ENCODE assay signal across 21 cellular contexts in genomic region chr6:167428664-167429063, GRCh38.
A peak's percentile ranks its signal among the peaks of the same experiment; 100 is the strongest.
DNase-seq lines count a peak whose midpoint lies in the region; ATAC-seq and TF ChIP-seq lines count a peak whose summit lies in the region.
"Had no signal": no experiment of that assay in that cellular context is flagged by ENCODE, and none has a peak within 500 bp of the region (broad histone marks: within the 10 kb centered on the region; RNA-seq: fewer than 3 reads in every experiment).

No MANE protein-coding gene starts in this region.

- H4K20me1 ChIP-seq in SK-N-SH (ENCODE audit: insufficient read depth): no peaks in the 10 kb centered on the region

- TF ChIP-seq EP300 in SK-N-SH (IDR thresholded peaks at IDR 0.05; ENCODE audit: borderline replicate concordance in 1 of 2, low read depth in 1 of 2, low read length in 1 of 2): no peak

- no peaks in the 10 kb centered on the region for H3K9me2 ChIP-seq in SK-N-SH

- no peaks in the 10 kb centered on the region for H3K27me3 ChIP-seq in SK-N-SH (ENCODE audit: insufficient read depth)
- H3K27me3 ChIP-seq in lower lobe of right lung (ENCODE audit: low read depth): no peaks in the 10 kb centered on the region
- H3K27me3 ChIP-seq: BE2C had no signal

- no peaks in the 10 kb centered on the region for H3K79me2 ChIP-seq in SK-N-SH (ENCODE audit: insufficient read depth)

- CTCF ChIA-PET in SK-N-SH (lab: Yijun Ruan, JAX): no interaction called here

- H3K4me2 ChIP-seq in SK-N-SH: no peak overlapping the region

- peaks cover 18% of the 10 kb centered on the region for H3K27me3 Mint-ChIP-seq in activated naive CD8-positive, alpha-beta T cell treated with anti-CD3 and anti-CD28 coated beads, Interleukin-2, amount 50 U/mL, for 24 hours
- H3K27me3 Mint-ChIP-seq in activated naive CD8-positive, alpha-beta T cell treated with anti-CD3 and anti-CD28 coated beads for 36 hours: peaks cover 35% of the 10 kb centered on the region
- H3K27me3 Mint-ChIP-seq: CD4-positive, CD25-positive, alpha-beta regulatory T cell had no signal

- intact Hi-C loops in sciatic nerve (cut with DNase I): no loop called here
- intact Hi-C loops in lower lobe of right lung (cut with DNase I): no loop called here

- no peak overlapping the region for H3K27ac Mint-ChIP-seq in activated naive CD8-positive, alpha-beta T cell treated with anti-CD3 and anti-CD28 coated beads, Interleukin-2, amount 50 U/mL, for 24 hours
- H3K27ac Mint-ChIP-seq in activated naive CD8-positive, alpha-beta T cell treated with anti-CD3 and anti-CD28 coated beads for 36 hours: no peak overlapping the region
- H3K27ac Mint-ChIP-seq: CD4-positive, CD25-positive, alpha-beta regulatory T cell; CD8-positive, alpha-beta memory T cell had no signal

- H3K9ac ChIP-seq in SK-N-SH: no peak overlapping the region
- H3K9ac ChIP-seq: GM23248 had no signal

- no peak for DNase-seq in activated naive CD8-positive, alpha-beta T cell treated with anti-CD3 and anti-CD28 coated beads, Interleukin-2, amount 50 U/mL, for 24 hours
- DNase-seq in activated naive CD8-positive, alpha-beta T cell treated with anti-CD3 and anti-CD28 coated beads for 36 hours: no peak
- DNase-seq in SW480 (ENCODE audit: low spot score): peak; percentile 4
- peak; percentile 50 for DNase-seq in inferior parietal cortex (ENCODE audit: extremely low spot score)
- DNase-seq in sciatic nerve (ENCODE audit: low spot score): peak; percentile 17
- no peak for DNase-seq in SK-N-SH
- no peak for DNase-seq in activated CD8-positive, alpha-beta memory T cell treated with anti-CD3 and anti-CD28 coated beads for 24 hours
- DNase-seq in lower lobe of right lung: no peak
- DNase-seq: BE2C; C1 segment of cervical spinal cord; CD4-positive, CD25-positive, alpha-beta regulatory T cell; CD8-positive, alpha-beta memory T cell; COR-L47; DMS 273 treated with DMSO at 0.1 percent for 48 hours; DMS53; DND-41; EL; GM23248; IMR-90 had no signal

- 51% methylated on average over 4 of the region's 4 CpGs for WGBS in SK-N-SH (ENCODE audit: low lambda C conversion rate)

- no peak overlapping the region for H2AFZ ChIP-seq in SK-N-SH (ENCODE audit: low read depth)
- H2AFZ ChIP-seq: GM23248 had no signal

- H3K4me1 ChIP-seq in SK-N-SH (ENCODE audit: control insufficient read depth in 1 of 2, insufficient read depth in 2 of 2, low read depth in 1 of 2, low read length in 1 of 2) (no peaks in the 10 kb centered on the region), lower lobe of right lung (no peaks in the 10 kb centered on the region)
- H3K4me1 ChIP-seq: BE2C had no signal

- no peaks in the 10 kb centered on the region for H3K9me3 ChIP-seq in SK-N-SH
- no peaks in the 10 kb centered on the region for H3K9me3 ChIP-seq in lower lobe of right lung
- H3K9me3 ChIP-seq: BE2C, HAP-1 had no signal

- no peaks in the 10 kb centered on the region for H3K9me3 Mint-ChIP-seq in activated naive CD8-positive, alpha-beta T cell treated with anti-CD3 and anti-CD28 coated beads, Interleukin-2, amount 50 U/mL, for 24 hours
- H3K9me3 Mint-ChIP-seq in activated naive CD8-positive, alpha-beta T cell treated with anti-CD3 and anti-CD28 coated beads for 36 hours: no peaks in the 10 kb centered on the region

- H3K27ac ChIP-seq in SK-N-SH (ENCODE audit: low read depth in 2 of 2, low read length in 1 of 2): no peak overlapping the region
- no peak overlapping the region for H3K27ac ChIP-seq in lower lobe of right lung
- H3K27ac ChIP-seq: GM23248 had no signal

- no peak for TF ChIP-seq RAD21 in SK-N-SH (IDR thresholded peaks at IDR 0.05; ENCODE audit: low read length)

- H3K4me3 ChIP-seq in SK-N-SH (ENCODE audit: low read depth in 2 of 2, low read length in 1 of 2) (no peak overlapping the region), lower lobe of right lung (no peak overlapping the region)
- H3K4me3 ChIP-seq: GM12878, GM23248, HAP-1 had no signal

- H3K4me1 Mint-ChIP-seq in activated naive CD8-positive, alpha-beta T cell treated with anti-CD3 and anti-CD28 coated beads, Interleukin-2, amount 50 U/mL, for 24 hours: no peaks in the 10 kb centered on the region
- no peaks in the 10 kb centered on the region for H3K4me1 Mint-ChIP-seq in activated naive CD8-positive, alpha-beta T cell treated with anti-CD3 and anti-CD28 coated beads for 36 hours
- H3K4me1 Mint-ChIP-seq: CD4-positive, CD25-positive, alpha-beta regulatory T cell; CD8-positive, alpha-beta memory T cell had no signal

- no peak for TF ChIP-seq CTCF in SK-N-SH (IDR thresholded peaks at IDR 0.05)
- TF ChIP-seq CTCF in lower lobe of right lung (IDR thresholded peaks at IDR 0.05): no peak

- POLR2A ChIA-PET in SK-N-SH (lab: Yijun Ruan, JAX): no interaction called here

- no peak overlapping the region for H3K4me3 Mint-ChIP-seq in activated naive CD8-positive, alpha-beta T cell treated with anti-CD3 and anti-CD28 coated beads, Interleukin-2, amount 50 U/mL, for 24 hours
- H3K4me3 Mint-ChIP-seq in activated naive CD8-positive, alpha-beta T cell treated with anti-CD3 and anti-CD28 coated beads for 36 hours: no peak overlapping the region
- H3K4me3 Mint-ChIP-seq: CD4-positive, CD25-positive, alpha-beta regulatory T cell; CD8-positive, alpha-beta memory T cell had no signal

- H3F3A ChIP-seq in SK-N-SH (replicated peaks; ENCODE audit: insufficient read depth): no peaks in the 10 kb centered on the region

- no peaks in the 10 kb centered on the region for H3K36me3 Mint-ChIP-seq in activated naive CD8-positive, alpha-beta T cell treated with anti-CD3 and anti-CD28 coated beads, Interleukin-2, amount 50 U/mL, for 24 hours (ENCODE audit: low read depth)
- no peaks in the 10 kb centered on the region for H3K36me3 Mint-ChIP-seq in activated naive CD8-positive, alpha-beta T cell treated with anti-CD3 and anti-CD28 coated beads for 36 hours
- H3K36me3 Mint-ChIP-seq: CD4-positive, CD25-positive, alpha-beta regulatory T cell had no signal

- H3K36me3 ChIP-seq in SK-N-SH (replicated peaks in 1 of 2; ENCODE audit: control insufficient read depth in 1 of 2, insufficient read depth in 2 of 2, low read length in 1 of 2): no peaks in the 10 kb centered on the region
- no peaks in the 10 kb centered on the region for H3K36me3 ChIP-seq in lower lobe of right lung
- H3K36me3 ChIP-seq: BE2C, HAP-1 had no signal

- ATAC-seq in activated naive CD8-positive, alpha-beta T cell treated with anti-CD3 and anti-CD28 coated beads, Interleukin-2, amount 50 U/mL, for 24 hours: peak; percentile 51
- ATAC-seq in sciatic nerve: no peak
- no peak for ATAC-seq in lower lobe of right lung
- ATAC-seq: GM12878 had no signal

TF ChIP-seq in SK-N-SH, 30 proteins besides CTCF, POLR2A, EP300 and RAD21 (continues in another document):
- TF ChIP-seq MXI1 (IDR thresholded peaks at IDR 0.05; ENCODE audit: low read depth, low read length) (no peak), MAX (IDR thresholded peaks at IDR 0.05; ENCODE audit: low read depth) (no peak), GABPA (IDR thresholded peaks at IDR 0.05; ENCODE audit: low read depth) (no peak), IRF3 (IDR thresholded peaks at IDR 0.05; ENCODE audit: low read depth, low read length) (no peak), PBX3 (IDR thresholded peaks at IDR 0.05) (no peak), TAF1 (IDR thresholded peaks at IDR 0.05; ENCODE audit: borderline replicate concordance, low read depth, low read length) (no peak), TEAD4 (IDR thresholded peaks at IDR 0.05; ENCODE audit: borderline replicate concordance, insufficient read depth) (no peak), EZH2phosphoT487 (IDR thresholded peaks at IDR 0.05; ENCODE audit: borderline replicate concordance, low read depth) (no peak), YY1 (IDR thresholded peaks at IDR 0.05; ENCODE audit: low read depth) (no peak), RCOR1 (IDR thresholded peaks at IDR 0.05; ENCODE audit: low read length) (no peak), TCF12 (IDR thresholded peaks at IDR 0.05) (no peak), RXRA (IDR thresholded peaks at IDR 0.05; ENCODE audit: borderline replicate concordance, low read depth) (no peak), ELF1 (IDR thresholded peaks at IDR 0.05) (no peak), NFIC (IDR thresholded peaks at IDR 0.05; ENCODE audit: borderline replicate concordance) (no peak), FOXM1 (IDR thresholded peaks at IDR 0.05; ENCODE audit: low read depth) (no peak), CHD2 (IDR thresholded peaks at IDR 0.05; ENCODE audit: low read length, partially characterized antibody) (no peak), SMC3 (IDR thresholded peaks at IDR 0.05; ENCODE audit: low read depth, low read length) (no peak), SIN3A (IDR thresholded peaks at IDR 0.05; ENCODE audit: borderline replicate concordance, low read depth, low read length) (no peak)

Comparison
In these comparisons a context has a peak if more than half of its experiments do, and no peak if none do; other contexts are left out.
1. DNase-seq: peak in SW480 (single experiment), inferior parietal cortex (single experiment) and sciatic nerve (single experiment); none in activated naive CD8-positive, alpha-beta T cell treated with anti-CD3 and anti-CD28 coated beads, Interleukin-2, amount 50 U/mL, for 24 hours (single experiment), activated naive CD8-positive, alpha-beta T cell treated with anti-CD3 and anti-CD28 coated beads for 36 hours (single experiment), SK-N-SH (single experiment), activated CD8-positive, alpha-beta memory T cell treated with anti-CD3 and anti-CD28 coated beads for 24 hours (single experiment) and lower lobe of right lung (single experiment).